6 cellular contexts compared by ENCODE assay signal in the genomic region with DNA sequence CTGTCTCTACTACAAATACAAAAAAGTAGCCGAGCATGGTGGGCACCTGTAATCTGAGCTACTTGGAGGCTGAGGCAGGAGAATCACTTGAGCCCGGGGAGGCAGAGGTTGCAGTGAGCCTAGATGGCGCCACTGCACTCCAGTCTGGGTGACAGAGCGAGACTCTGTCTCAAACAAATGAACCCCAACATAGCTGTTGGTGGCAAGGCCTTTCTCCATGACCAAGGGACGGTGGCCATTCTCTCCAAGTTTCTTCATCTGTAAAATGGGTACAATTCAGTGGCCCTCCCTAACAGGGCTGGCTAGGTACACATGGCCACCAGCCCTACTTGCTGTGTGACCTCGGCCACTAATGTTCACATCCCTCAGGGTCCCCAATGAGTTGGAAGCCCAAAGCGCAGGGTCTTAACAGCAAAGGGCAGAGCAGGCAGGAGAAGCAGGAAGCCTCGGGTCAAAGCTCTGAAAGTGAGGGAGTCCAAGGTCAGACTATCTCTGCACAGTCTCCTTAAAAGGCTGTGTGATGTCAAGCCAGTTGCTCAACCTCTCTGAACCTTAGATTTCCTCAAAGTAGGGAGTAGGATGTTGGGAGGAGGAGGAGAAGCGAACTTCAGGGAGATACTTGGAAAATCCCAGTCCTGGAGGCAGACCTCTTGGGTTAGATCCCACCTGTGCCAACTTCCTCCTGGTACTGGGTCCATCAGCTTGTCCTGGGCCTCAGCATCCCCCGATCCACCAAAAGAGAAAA. TPM values are rescaled to one million over a fixed set of nuclear protein-coding genes. Genes with fewer than 3 reads are reported as not detected.
DNase-seq lines count a peak whose midpoint lies in the region; ATAC-seq and TF ChIP-seq lines count a peak whose summit lies in the region.

No MANE protein-coding gene starts in this region.

- peak overlapping the region; percentile 99 for H3K27ac ChIP-seq in A673 (ENCODE audit: low read depth, low read length, poor library complexity, severe bottlenecking)
- H3K27ac ChIP-seq in ectodermal cell (ENCODE audit: insufficient read depth, low read depth, low read length, poor library complexity, severe bottlenecking): no peak overlapping the region
- H3K27ac ChIP-seq in sigmoid colon: peak overlapping the region; percentile 97 to 100 (median 100)

- 89% methylated on average over 10 of the region's 10 CpGs for WGBS in ectodermal cell, 2 experiments
- 58 to 68% methylated on average over 10 of the region's 10 CpGs for WGBS in sigmoid colon, 2 donors

- H3K9me3 ChIP-seq in A673 (ENCODE audit: low read depth, low read length, poor library complexity, severe bottlenecking): no peaks in the 10 kb centered on the region
- H3K9me3 ChIP-seq in ectodermal cell (ENCODE audit: control insufficient read depth, low read length): no peaks in the 10 kb centered on the region
- no peaks in the 10 kb centered on the region for H3K9me3 ChIP-seq in sigmoid colon

- no peak for TF ChIP-seq POLR2A in sigmoid colon (IDR thresholded peaks at IDR 0.05)

- no peak for DNase-seq in A673 (ENCODE audit: low spot score)
- DNase-seq in OCI-M1 (lab: John Stamatoyannopoulos, UW): peak; percentile 60
- DNase-seq in sigmoid colon: no peak
- DNase-seq in NCI-H748 (lab: John Stamatoyannopoulos, UW; ENCODE audit: unreplicated experiment): no peak

- CTCF ChIA-PET in A673 (lab: Charles Lee): interaction anchor here (0.5 to 2.1 kb wide), 14 partner anchors 8 to 157 kb away, joined by 3 to 74 read pairs (median 6); partner anchors contain the start of genes LSM4 and MPV17L2

- H3K4me1 ChIP-seq in A673 (ENCODE audit: insufficient read depth, low read length, poor library complexity, severe bottlenecking): peaks cover 23% of the 10 kb centered on the region
- H3K4me1 ChIP-seq in ectodermal cell (ENCODE audit: control insufficient read depth, insufficient read depth, low read length): peaks cover 17% of the 10 kb centered on the region
- peaks cover 0 to 71% (median 66%) of the 10 kb centered on the region in 4 donors for H3K4me1 ChIP-seq in sigmoid colon

- TF ChIP-seq CTCF in A673 (conservative IDR thresholded peaks at IDR 0.05; ENCODE audit: low read depth, low read length) (peak; percentile 56), sigmoid colon (IDR thresholded peaks at IDR 0.05) (no peak)

- no TSS peak for BruUV-seq in A673 (replicated peaks; lab: Mats Ljungman, UMichigan)

- peak overlapping the region; percentile 86 for H3K4me3 ChIP-seq in A673 (ENCODE audit: low read depth, low read length, poor library complexity, severe bottlenecking)
- H3K4me3 ChIP-seq in ectodermal cell (ENCODE audit: insufficient read depth, low read depth, low read length): peak overlapping the region; percentile 96
- peak overlapping the region; percentile 77 to 98 (median 97) for H3K4me3 ChIP-seq in sigmoid colon

- intact Hi-C loops in A673 (cut with micrococcal nuclease; ENCODE audit: unreplicated experiment): loop anchor here (1.0 kb wide), 1 partner anchor 45 kb away; the partner anchor contains the start of gene LSM4
- intact Hi-C loops in sigmoid colon (cut with DNase I): loop anchor here (1.0 to 5.0 kb wide), 3 partner anchors 45 to 64 kb away; partner anchors contain the start of genes LSM4 and PGPEP1

- no peak for ATAC-seq in GM18867 (IDR thresholded peaks at IDR 0.05; ENCODE audit: unreplicated experiment)

- no peak for TF ChIP-seq EP300 in sigmoid colon (IDR thresholded peaks at IDR 0.05)

- H3K36me3 ChIP-seq in A673 (ENCODE audit: insufficient read depth, low read length, poor library complexity, severe bottlenecking) (peaks cover 36% of the 10 kb centered on the region), ectodermal cell (ENCODE audit: control insufficient read depth, insufficient read depth, low read length) (no peaks in the 10 kb centered on the region), sigmoid colon (peaks cover 0 to 12% (median 10%) of the 10 kb centered on the region in 4 donors)

- H3K27me3 ChIP-seq in A673 (replicated peaks; ENCODE audit: insufficient read depth, low read depth, low read length, poor library complexity) (no peaks in the 10 kb centered on the region), ectodermal cell (ENCODE audit: control insufficient read depth, insufficient read depth, low read length, poor library complexity, severe bottlenecking) (no peaks in the 10 kb centered on the region), sigmoid colon (no peaks in the 10 kb centered on the region)

- POLR2A ChIA-PET in A673 (lab: Charles Lee; ENCODE audit: low non-redundant PET): interaction anchor here (0.6 to 0.7 kb wide), 4 partner anchors 14 to 653 kb away, joined by 3 to 11 read pairs (median 4); no protein-coding TSS in a partner anchor

RNA-seq across cellular contexts. Expression of gene JUND, which starts 2.7 kb away (rescaled TPM):
- total RNA-seq in A673 (2021): 128 and 136 TPM in 2 replicates
- polyA plus RNA-seq in ectodermal cell (2013, experiment 1 of 4): 85.6 TPM
- polyA plus RNA-seq in ectodermal cell (2013, experiment 2 of 4): 88.4 TPM
- polyA plus RNA-seq in ectodermal cell (2013, experiment 3 of 4): 108 TPM
- polyA plus RNA-seq in ectodermal cell (2013, experiment 4 of 4): 123 TPM
- total RNA-seq in sigmoid colon: 100 to 1,000 TPM; 163 to 369 (median 230) TPM
- polyA plus RNA-seq in sigmoid colon: 100 to 1,000 TPM; 179 to 221 (median 180) TPM

RNA-seq across cellular contexts. Expression of gene IQCN, which starts 4.4 kb away (rescaled TPM):
- total RNA-seq in A673 (2021) (10.2 and 12.0 TPM in 2 replicates), sigmoid colon (1 to 10 TPM; 1.4 to 5.8 (median 2.9) TPM)
- polyA plus RNA-seq in ectodermal cell (2013, experiment 1 of 4): 2.6 TPM
- 3.3 TPM for polyA plus RNA-seq in ectodermal cell (2013, experiment 2 of 4)
- 1.8 TPM for polyA plus RNA-seq in ectodermal cell (2013, experiment 3 of 4)
- 2.1 TPM for polyA plus RNA-seq in ectodermal cell (2013, experiment 4 of 4)
- polyA plus RNA-seq in sigmoid colon: 1 to 10 TPM; 1.2 to 4.4 (median 3.4) TPM

RNA-seq across cellular contexts. Expression of gene LSM4, which starts 44.2 kb away (rescaled TPM):
- total RNA-seq in A673 (2021) (252 and 262 TPM in 2 replicates), sigmoid colon (100 to 1,000 TPM in 3 of 4 donors, 10 to 100 TPM in 1; 89.1 to 144 (median 119) TPM)
- polyA plus RNA-seq in ectodermal cell (2013, experiment 1 of 4): 376 TPM
- polyA plus RNA-seq in ectodermal cell (2013, experiment 2 of 4): 333 TPM
- 281 TPM for polyA plus RNA-seq in ectodermal cell (2013, experiment 3 of 4)
- polyA plus RNA-seq in ectodermal cell (2013, experiment 4 of 4): 315 TPM
- 100 to 1,000 TPM; 214 to 285 (median 256) TPM for polyA plus RNA-seq in sigmoid colon

RNA-seq across cellular contexts. Expression of gene PDE4C, which starts 52.5 kb away (rescaled TPM):
- total RNA-seq in A673 (2021) (not detected in 2 replicates), sigmoid colon (1 to 10 TPM; 1.8 to 8.6 (median 4.5) TPM)
- 1.6 TPM for polyA plus RNA-seq in ectodermal cell (2013, experiment 1 of 4)
- 0.34 TPM for polyA plus RNA-seq in ectodermal cell (2013, experiment 2 of 4)
- polyA plus RNA-seq in ectodermal cell (2013, experiment 3 of 4): 0.85 TPM
- 1.0 TPM for polyA plus RNA-seq in ectodermal cell (2013, experiment 4 of 4)
- polyA plus RNA-seq in sigmoid colon: 1 to 10 TPM in 1 of 3 donors, not detected in 2; 4.0 TPM
